2 cellular contexts compared by ENCODE assay signal in the genomic region with DNA sequence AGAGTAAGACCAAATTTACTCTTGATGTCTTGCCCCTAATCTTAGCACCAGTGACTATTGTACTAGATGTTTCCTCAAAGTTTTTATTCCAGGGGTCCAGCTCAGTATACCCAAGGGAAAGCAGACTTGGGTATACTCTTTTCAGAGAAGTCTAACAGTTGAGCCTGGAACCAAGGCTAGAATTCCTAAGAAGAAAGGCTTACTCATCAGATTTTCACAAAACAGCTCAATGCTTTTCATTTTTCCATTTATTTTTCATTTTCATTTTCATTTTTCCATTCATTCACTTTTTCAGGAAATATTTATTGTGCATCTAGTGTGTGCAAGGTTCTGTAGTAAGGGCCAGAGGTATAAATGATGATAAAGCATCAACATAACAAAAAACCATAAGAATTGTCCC.
TF ChIP-seq lines count a peak whose summit lies in the region.

No MANE protein-coding gene starts in this region.

TF ChIP-seq in HCT116, 20 proteins besides CTCF, POLR2A, EP300 and RAD21 (continued from another document):
- TF ChIP-seq, protein P1, sequence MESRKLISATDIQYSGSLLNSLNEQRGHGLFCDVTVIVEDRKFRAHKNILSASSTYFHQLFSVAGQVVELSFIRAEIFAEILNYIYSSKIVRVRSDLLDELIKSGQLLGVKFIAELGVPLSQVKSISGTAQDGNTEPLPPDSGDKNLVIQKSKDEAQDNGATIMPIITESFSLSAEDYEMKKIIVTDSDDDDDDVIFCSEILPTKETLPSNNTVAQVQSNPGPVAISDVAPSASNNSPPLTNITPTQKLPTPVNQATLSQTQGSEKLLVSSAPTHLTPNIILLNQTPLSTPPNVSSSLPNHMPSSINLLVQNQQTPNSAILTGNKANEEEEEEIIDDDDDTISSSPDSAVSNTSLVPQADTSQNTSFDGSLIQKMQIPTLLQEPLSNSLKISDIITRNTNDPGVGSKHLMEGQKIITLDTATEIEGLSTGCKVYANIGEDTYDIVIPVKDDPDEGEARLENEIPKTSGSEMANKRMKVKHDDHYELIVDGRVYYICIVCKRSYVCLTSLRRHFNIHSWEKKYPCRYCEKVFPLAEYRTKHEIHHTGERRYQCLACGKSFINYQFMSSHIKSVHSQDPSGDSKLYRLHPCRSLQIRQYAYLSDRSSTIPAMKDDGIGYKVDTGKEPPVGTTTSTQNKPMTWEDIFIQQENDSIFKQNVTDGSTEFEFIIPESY (IDR thresholded peaks at IDR 0.05; ENCODE audit: extremely low read depth, insufficient replicate concordance, low read length): no peak
- TF ChIP-seq EZH2 (IDR thresholded peaks at IDR 0.05): no peak
- TF ChIP-seq POLR2AphosphoS5 (IDR thresholded peaks at IDR 0.05; ENCODE audit: low read depth, low read length): no peak
- TF ChIP-seq CBX3 (IDR thresholded peaks at IDR 0.05; ENCODE audit: low read depth): no peak
- TF ChIP-seq FOSL1 (IDR thresholded peaks at IDR 0.05; ENCODE audit: low read depth): no peak
- no peak for TF ChIP-seq ZFX (IDR thresholded peaks at IDR 0.05)
- TF ChIP-seq YY1 (IDR thresholded peaks at IDR 0.05; ENCODE audit: extremely low read depth, insufficient replicate concordance, low read depth, low read length): no peak
- no peak for TF ChIP-seq EZH2phosphoT487 (IDR thresholded peaks at IDR 0.05; ENCODE audit: borderline replicate concordance)
- no peak for TF ChIP-seq EGR1 (IDR thresholded peaks at IDR 0.05; ENCODE audit: low read depth)
- TF ChIP-seq, protein P2, sequence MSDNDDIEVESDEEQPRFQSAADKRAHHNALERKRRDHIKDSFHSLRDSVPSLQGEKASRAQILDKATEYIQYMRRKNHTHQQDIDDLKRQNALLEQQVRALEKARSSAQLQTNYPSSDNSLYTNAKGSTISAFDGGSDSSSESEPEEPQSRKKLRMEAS (IDR thresholded peaks at IDR 0.05): no peak

TF ChIP-seq in WTC11, 78 proteins besides CTCF, POLR2A, EP300 and RAD21 (continued from another document):
- TF ChIP-seq, protein P3, sequence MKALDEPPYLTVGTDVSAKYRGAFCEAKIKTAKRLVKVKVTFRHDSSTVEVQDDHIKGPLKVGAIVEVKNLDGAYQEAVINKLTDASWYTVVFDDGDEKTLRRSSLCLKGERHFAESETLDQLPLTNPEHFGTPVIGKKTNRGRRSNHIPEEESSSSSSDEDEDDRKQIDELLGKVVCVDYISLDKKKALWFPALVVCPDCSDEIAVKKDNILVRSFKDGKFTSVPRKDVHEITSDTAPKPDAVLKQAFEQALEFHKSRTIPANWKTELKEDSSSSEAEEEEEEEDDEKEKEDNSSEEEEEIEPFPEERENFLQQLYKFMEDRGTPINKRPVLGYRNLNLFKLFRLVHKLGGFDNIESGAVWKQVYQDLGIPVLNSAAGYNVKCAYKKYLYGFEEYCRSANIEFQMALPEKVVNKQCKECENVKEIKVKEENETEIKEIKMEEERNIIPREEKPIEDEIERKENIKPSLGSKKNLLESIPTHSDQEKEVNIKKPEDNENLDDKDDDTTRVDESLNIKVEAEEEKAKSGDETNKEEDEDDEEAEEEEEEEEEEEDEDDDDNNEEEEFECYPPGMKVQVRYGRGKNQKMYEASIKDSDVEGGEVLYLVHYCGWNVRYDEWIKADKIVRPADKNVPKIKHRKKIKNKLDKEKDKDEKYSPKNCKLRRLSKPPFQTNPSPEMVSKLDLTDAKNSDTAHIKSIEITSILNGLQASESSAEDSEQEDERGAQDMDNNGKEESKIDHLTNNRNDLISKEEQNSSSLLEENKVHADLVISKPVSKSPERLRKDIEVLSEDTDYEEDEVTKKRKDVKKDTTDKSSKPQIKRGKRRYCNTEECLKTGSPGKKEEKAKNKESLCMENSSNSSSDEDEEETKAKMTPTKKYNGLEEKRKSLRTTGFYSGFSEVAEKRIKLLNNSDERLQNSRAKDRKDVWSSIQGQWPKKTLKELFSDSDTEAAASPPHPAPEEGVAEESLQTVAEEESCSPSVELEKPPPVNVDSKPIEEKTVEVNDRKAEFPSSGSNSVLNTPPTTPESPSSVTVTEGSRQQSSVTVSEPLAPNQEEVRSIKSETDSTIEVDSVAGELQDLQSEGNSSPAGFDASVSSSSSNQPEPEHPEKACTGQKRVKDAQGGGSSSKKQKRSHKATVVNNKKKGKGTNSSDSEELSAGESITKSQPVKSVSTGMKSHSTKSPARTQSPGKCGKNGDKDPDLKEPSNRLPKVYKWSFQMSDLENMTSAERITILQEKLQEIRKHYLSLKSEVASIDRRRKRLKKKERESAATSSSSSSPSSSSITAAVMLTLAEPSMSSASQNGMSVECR (CRISPR knock-in tag; IDR thresholded peaks at IDR 0.05; ENCODE audit: borderline replicate concordance): no peak
- no peak for TF ChIP-seq ATF1 (CRISPR knock-in tag; IDR thresholded peaks at IDR 0.05)
- TF ChIP-seq, protein P4, sequence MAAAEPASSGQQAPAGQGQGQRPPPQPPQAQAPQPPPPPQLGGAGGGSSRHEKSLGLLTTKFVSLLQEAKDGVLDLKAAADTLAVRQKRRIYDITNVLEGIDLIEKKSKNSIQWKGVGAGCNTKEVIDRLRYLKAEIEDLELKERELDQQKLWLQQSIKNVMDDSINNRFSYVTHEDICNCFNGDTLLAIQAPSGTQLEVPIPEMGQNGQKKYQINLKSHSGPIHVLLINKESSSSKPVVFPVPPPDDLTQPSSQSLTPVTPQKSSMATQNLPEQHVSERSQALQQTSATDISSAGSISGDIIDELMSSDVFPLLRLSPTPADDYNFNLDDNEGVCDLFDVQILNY (CRISPR knock-in tag; IDR thresholded peaks at IDR 0.05): no peak
- TF ChIP-seq TCF7 (CRISPR knock-in tag; IDR thresholded peaks at IDR 0.05; ENCODE audit: low read depth): no peak
- no peak for TF ChIP-seq TEAD4 (CRISPR knock-in tag; IDR thresholded peaks at IDR 0.05)
- TF ChIP-seq ZNF396 (CRISPR knock-in tag; IDR thresholded peaks at IDR 0.05; ENCODE audit: borderline replicate concordance): no peak
- TF ChIP-seq, protein P5, sequence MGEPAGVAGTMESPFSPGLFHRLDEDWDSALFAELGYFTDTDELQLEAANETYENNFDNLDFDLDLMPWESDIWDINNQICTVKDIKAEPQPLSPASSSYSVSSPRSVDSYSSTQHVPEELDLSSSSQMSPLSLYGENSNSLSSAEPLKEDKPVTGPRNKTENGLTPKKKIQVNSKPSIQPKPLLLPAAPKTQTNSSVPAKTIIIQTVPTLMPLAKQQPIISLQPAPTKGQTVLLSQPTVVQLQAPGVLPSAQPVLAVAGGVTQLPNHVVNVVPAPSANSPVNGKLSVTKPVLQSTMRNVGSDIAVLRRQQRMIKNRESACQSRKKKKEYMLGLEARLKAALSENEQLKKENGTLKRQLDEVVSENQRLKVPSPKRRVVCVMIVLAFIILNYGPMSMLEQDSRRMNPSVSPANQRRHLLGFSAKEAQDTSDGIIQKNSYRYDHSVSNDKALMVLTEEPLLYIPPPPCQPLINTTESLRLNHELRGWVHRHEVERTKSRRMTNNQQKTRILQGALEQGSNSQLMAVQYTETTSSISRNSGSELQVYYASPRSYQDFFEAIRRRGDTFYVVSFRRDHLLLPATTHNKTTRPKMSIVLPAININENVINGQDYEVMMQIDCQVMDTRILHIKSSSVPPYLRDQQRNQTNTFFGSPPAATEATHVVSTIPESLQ (CRISPR knock-in tag; IDR thresholded peaks at IDR 0.05): no peak
- no peak for TF ChIP-seq OVOL2 (CRISPR knock-in tag; IDR thresholded peaks at IDR 0.05; ENCODE audit: borderline replicate concordance)
- TF ChIP-seq, protein P6, sequence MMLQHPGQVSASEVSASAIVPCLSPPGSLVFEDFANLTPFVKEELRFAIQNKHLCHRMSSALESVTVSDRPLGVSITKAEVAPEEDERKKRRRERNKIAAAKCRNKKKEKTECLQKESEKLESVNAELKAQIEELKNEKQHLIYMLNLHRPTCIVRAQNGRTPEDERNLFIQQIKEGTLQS (CRISPR knock-in tag; conservative IDR thresholded peaks at IDR 0.05): no peak
- no peak for TF ChIP-seq ZNF416 (CRISPR knock-in tag; IDR thresholded peaks at IDR 0.05)
- no peak for TF ChIP-seq FOXJ3 (CRISPR knock-in tag; IDR thresholded peaks at IDR 0.05; ENCODE audit: borderline replicate concordance)
- no peak for TF ChIP-seq ZNF232 (CRISPR knock-in tag; IDR thresholded peaks at IDR 0.05)
